ENCODE assay signal across 10 cellular contexts in the genomic region with DNA sequence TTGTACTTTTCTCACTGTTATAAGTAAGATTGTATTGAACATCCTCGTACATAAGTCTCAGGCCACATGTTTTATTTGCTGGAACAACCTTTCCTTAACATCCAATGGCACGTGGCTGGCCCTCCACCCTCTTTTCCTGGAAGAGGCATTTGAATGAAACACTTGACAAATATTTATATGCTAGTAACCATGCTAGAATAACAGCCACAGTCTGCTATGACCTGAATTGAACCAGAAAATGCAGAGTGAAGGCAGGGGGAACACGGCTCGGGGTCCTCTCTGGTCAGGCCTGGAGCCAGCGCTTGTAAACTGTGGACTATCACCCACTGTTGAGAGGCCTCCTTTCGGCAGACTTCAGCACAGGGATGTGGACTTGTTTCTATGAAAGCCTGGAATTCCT.
DNase-seq lines count a peak whose midpoint lies in the region; ATAC-seq and TF ChIP-seq lines count a peak whose summit lies in the region.
"Had no signal": no experiment of that assay in that cellular context is flagged by ENCODE, and none has a peak within 500 bp of the region (broad histone marks: within the 10 kb centered on the region; RNA-seq: fewer than 3 reads in every experiment).

No MANE protein-coding gene starts in this region.

- peaks cover 4% of the 10 kb centered on the region for H3K9me3 Mint-ChIP-seq in neural crest cell
- H3K9me3 Mint-ChIP-seq: stimulated activated effector memory CD8-positive, alpha-beta T cell treated with anti-CD3 and anti-CD28 coated beads, Interleukin-12 subunit alpha, Interleukin-12 subunit beta, amount 100 ng/mL, for 72 hours had no signal

- no peaks in the 10 kb centered on the region for H3K36me3 ChIP-seq in upper lobe of right lung

- no peak for ATAC-seq in upper lobe of right lung
- ATAC-seq: stimulated activated effector memory CD8-positive, alpha-beta T cell treated with anti-CD3 and anti-CD28 coated beads, Interleukin-12 subunit alpha, Interleukin-12 subunit beta, amount 100 ng/mL, for 72 hours had no signal

- H3K4me3 ChIP-seq in WI38 (ENCODE audit: low read depth, low read length): peak overlapping the region; percentile 14; the same call in 1 of the 2 replicates
- no peak overlapping the region for H3K4me3 ChIP-seq in fibroblast of the aortic adventitia (ENCODE audit: low read depth, low read length)
- H3K4me3 ChIP-seq in upper lobe of right lung: no peak overlapping the region

- intact Hi-C loops in upper lobe of right lung (cut with DNase I): no loop called here

- TF ChIP-seq CTCF in WI38 (IDR thresholded peaks at IDR 0.05; ENCODE audit: low read depth, low read length): no peak
- no peak for TF ChIP-seq CTCF in fibroblast of the aortic adventitia (IDR thresholded peaks at IDR 0.05; ENCODE audit: insufficient read depth, low read length)
- TF ChIP-seq CTCF in neural crest cell (conservative IDR thresholded peaks at IDR 0.05): no peak
- no peak for TF ChIP-seq CTCF in upper lobe of right lung (IDR thresholded peaks at IDR 0.05)

- H3K4me1 ChIP-seq in upper lobe of right lung: peaks cover 8% of the 10 kb centered on the region

- no peak overlapping the region for H3K4me3 Mint-ChIP-seq in neural crest cell
- H3K4me3 Mint-ChIP-seq: stimulated activated effector memory CD8-positive, alpha-beta T cell treated with anti-CD3 and anti-CD28 coated beads, Interleukin-12 subunit alpha, Interleukin-12 subunit beta, amount 100 ng/mL, for 72 hours had no signal

- peaks cover 32% of the 10 kb centered on the region for H3K4me1 Mint-ChIP-seq in neural crest cell
- H3K4me1 Mint-ChIP-seq: stimulated activated effector memory CD8-positive, alpha-beta T cell treated with anti-CD3 and anti-CD28 coated beads, Interleukin-12 subunit alpha, Interleukin-12 subunit beta, amount 100 ng/mL, for 72 hours had no signal

- no peaks in the 10 kb centered on the region for H3K9me3 ChIP-seq in upper lobe of right lung

- H3K27ac Mint-ChIP-seq in neural crest cell (ENCODE audit: unreplicated experiment): peak overlapping the region; percentile 70
- H3K27ac Mint-ChIP-seq: stimulated activated effector memory CD8-positive, alpha-beta T cell treated with anti-CD3 and anti-CD28 coated beads, Interleukin-12 subunit alpha, Interleukin-12 subunit beta, amount 100 ng/mL, for 72 hours had no signal

- peak overlapping the region; percentile 24 for H3K27ac ChIP-seq in upper lobe of right lung

- DNase-seq in fibroblast of the aortic adventitia (ENCODE audit: low read depth): peak; percentile 85
- no peak for DNase-seq in neural crest cell (ENCODE audit: low read depth, low spot score)
- no peak for DNase-seq in upper lobe of right lung
- DNase-seq in activated CD4-positive, alpha-beta T cell treated with anti-CD3 and anti-CD28 coated beads for 1 hour: no peak
- DNase-seq in NCI-H82 (lab: John Stamatoyannopoulos, UW): no peak
- no peak for DNase-seq in pons (ENCODE audit: low spot score)
- DNase-seq: NCI-H1417, T-helper 2 cell had no signal

- H3K27me3 ChIP-seq in upper lobe of right lung: peaks cover 7% of the 10 kb centered on the region

- peaks cover 3% of the 10 kb centered on the region for H3K36me3 Mint-ChIP-seq in neural crest cell (ENCODE audit: low read depth)
- H3K36me3 Mint-ChIP-seq: stimulated activated effector memory CD8-positive, alpha-beta T cell treated with anti-CD3 and anti-CD28 coated beads, Interleukin-12 subunit alpha, Interleukin-12 subunit beta, amount 100 ng/mL, for 72 hours had no signal

- no peaks in the 10 kb centered on the region for H3K27me3 Mint-ChIP-seq in neural crest cell (ENCODE audit: low read depth)
